ENCODE assay signal across 18 cellular contexts in genomic region chr2:158618859-158619490, GRCh38.
A peak's percentile ranks its signal among the peaks of the same experiment; 100 is the strongest.
DNase-seq lines count a peak whose midpoint lies in the region; ATAC-seq and TF ChIP-seq lines count a peak whose summit lies in the region.
"Had no signal": no experiment of that assay in that cellular context is flagged by ENCODE, and none has a peak within 500 bp of the region (broad histone marks: within the 10 kb centered on the region; RNA-seq: fewer than 3 reads in every experiment).

No MANE protein-coding gene starts in this region.

- H3F3A ChIP-seq in PC-9 (ENCODE audit: insufficient read depth, low read depth) = peaks cover 5% of the 10 kb centered on the region; the same call in 1 of the 2 replicates

- no peaks in the 10 kb centered on the region for H4K20me1 ChIP-seq in PC-9 (ENCODE audit: insufficient read depth)
- no peaks in the 10 kb centered on the region for H4K20me1 ChIP-seq in osteoblast (ENCODE audit: insufficient read depth, low read length)

- no peaks in the 10 kb centered on the region for H3K9me3 Mint-ChIP-seq in immature natural killer cell
- H3K9me3 Mint-ChIP-seq: activated CD4-positive, alpha-beta T cell treated with anti-CD3 and anti-CD28 coated beads, Interleukin-2, amount 10 ng/mL, durations not matched to agents 24 days and 14 days; activated T-cell treated with anti-CD3 and anti-CD28 coated beads, Interleukin-2, amount 50 U/mL, for 72 hours; CD14-positive monocyte; naive thymus-derived CD8-positive, alpha-beta T cell had no signal

- H3K4me3 ChIP-seq in PC-9 (no peak overlapping the region), fibroblast of mammary gland (ENCODE audit: control insufficient read depth, low read depth, low read length) (no peak overlapping the region), osteoblast (ENCODE audit: insufficient read depth, low read length) (no peak overlapping the region), left lung (no peak overlapping the region)
- H3K4me3 ChIP-seq: gastroesophageal sphincter had no signal

- H3K4me3 Mint-ChIP-seq in immature natural killer cell = no peak overlapping the region
- H3K4me3 Mint-ChIP-seq: activated CD4-positive, alpha-beta T cell treated with anti-CD3 and anti-CD28 coated beads, Interleukin-2, amount 10 ng/mL, durations not matched to agents 24 days and 14 days; activated T-cell treated with anti-CD3 and anti-CD28 coated beads, Interleukin-2, amount 50 U/mL, for 72 hours; CD14-positive monocyte; naive thymus-derived CD8-positive, alpha-beta T cell had no signal

- no peak overlapping the region for H3K4me2 ChIP-seq in PC-9
- H3K4me2 ChIP-seq in osteoblast (ENCODE audit: insufficient read depth, low read length) = no peak overlapping the region

- H3K79me2 ChIP-seq in PC-9 (ENCODE audit: low read depth) (no peaks in the 10 kb centered on the region), osteoblast (ENCODE audit: insufficient read depth, low read length) (no peaks in the 10 kb centered on the region)

- H3K36me3 Mint-ChIP-seq in immature natural killer cell = peaks cover 0 to 6% (median 5%) of the 10 kb centered on the region in 3 donors

- CTCF ChIA-PET in PC-9 (lab: Charles Lee) = interaction anchor here (1.0 kb wide), 1 partner anchor 161 kb away, joined by 5 read pairs; no protein-coding TSS in a partner anchor

- H3K27ac ChIP-seq in PC-9 (peak overlapping the region; percentile 58), osteoblast (ENCODE audit: low read depth, low read length) (peak overlapping the region; percentile 22), left lung (no peak overlapping the region)
- H3K27ac ChIP-seq: gastroesophageal sphincter had no signal

- H3K9me2 ChIP-seq in PC-9 (ENCODE audit: insufficient read depth) = no peaks in the 10 kb centered on the region

- no TSS peak for BruUV-seq in PC-9 (replicated peaks; lab: Mats Ljungman, UMichigan)

- TF ChIP-seq CTCF in PC-9 (conservative IDR thresholded peaks at IDR 0.05) (no peak), fibroblast of mammary gland (conservative IDR thresholded peaks at IDR 0.05; ENCODE audit: control insufficient read depth, insufficient read depth, low read depth, low read length) (no peak), osteoblast (IDR thresholded peaks at IDR 0.05; ENCODE audit: extremely low read depth, low read depth, low read length) (no peak), left lung (IDR thresholded peaks at IDR 0.05) (no peak)

- H3K27me3 Mint-ChIP-seq in immature natural killer cell (ENCODE audit: low read depth in 3 of 3) = no peaks in the 10 kb centered on the region
- H3K27me3 Mint-ChIP-seq: activated CD4-positive, alpha-beta T cell treated with anti-CD3 and anti-CD28 coated beads, Interleukin-2, amount 10 ng/mL, durations not matched to agents 24 days and 14 days; naive thymus-derived CD8-positive, alpha-beta T cell had no signal

- H3K27me3 ChIP-seq in PC-9 (ENCODE audit: insufficient read depth, low read depth) (no peaks in the 10 kb centered on the region), osteoblast (ENCODE audit: insufficient read depth, low read length) (no peaks in the 10 kb centered on the region), left lung (no peaks in the 10 kb centered on the region)
- H3K27me3 ChIP-seq: gastroesophageal sphincter had no signal

- intact Hi-C loops in PC-9 (cut with micrococcal nuclease; ENCODE audit: unreplicated experiment) (loop anchor here (5.0 kb wide), 1 partner anchor 162 kb away; the partner anchor contains the start of genes CCDC148 and PKP4), left lung (cut with DNase I) (no loop called here)

- DNase-seq in PC-9 (no peak), fibroblast of mammary gland (ENCODE audit: low read depth) (peak; percentile 11), osteoblast (ENCODE audit: insufficient read length, low spot score, missing footprints) (no peak), cerebellar nuclear complex (lab: John Stamatoyannopoulos, UW) (no peak), immature natural killer cell (no peak), SKM-1 (lab: John Stamatoyannopoulos, UW; ENCODE audit: unreplicated experiment) (no peak), left lung (no peak)
- DNase-seq: activated CD4-positive, alpha-beta T cell treated with anti-CD3 and anti-CD28 coated beads, Interleukin-2, amount 10 ng/mL, durations not matched to agents 24 days and 14 days; activated T-cell treated with anti-CD3 and anti-CD28 coated beads, Interleukin-2, amount 50 U/mL, for 72 hours; amniotic stem cell; kidney; naive thymus-derived CD8-positive, alpha-beta T cell; NCI-H1417 treated with DMSO at 0.1 percent for 48 hours; NCI-H524; substantia nigra had no signal

- H2AFZ ChIP-seq in PC-9 (no peak overlapping the region), osteoblast (ENCODE audit: low read length) (no peak overlapping the region)

- H3K9me3 ChIP-seq in PC-9 (ENCODE audit: insufficient read depth, low read depth) (no peaks in the 10 kb centered on the region), osteoblast (ENCODE audit: low read depth, low read length) (no peaks in the 10 kb centered on the region), left lung (no peaks in the 10 kb centered on the region)
- H3K9me3 ChIP-seq: gastroesophageal sphincter had no signal

- no peak overlapping the region for H3K27ac Mint-ChIP-seq in immature natural killer cell
- H3K27ac Mint-ChIP-seq: activated CD4-positive, alpha-beta T cell treated with anti-CD3 and anti-CD28 coated beads, Interleukin-2, amount 10 ng/mL, durations not matched to agents 24 days and 14 days; activated T-cell treated with anti-CD3 and anti-CD28 coated beads, Interleukin-2, amount 50 U/mL, for 72 hours; CD14-positive monocyte; naive thymus-derived CD8-positive, alpha-beta T cell had no signal

- POLR2A ChIA-PET in PC-9 (lab: Charles Lee; ENCODE audit: unreplicated experiment) = interaction anchor here (0.5 to 0.8 kb wide), 3 partner anchors 35 to 400 kb away, joined by 3 to 10 read pairs (median 8); no protein-coding TSS in a partner anchor

- no peaks in the 10 kb centered on the region for H3K4me1 Mint-ChIP-seq in immature natural killer cell
- H3K4me1 Mint-ChIP-seq: activated CD4-positive, alpha-beta T cell treated with anti-CD3 and anti-CD28 coated beads, Interleukin-2, amount 10 ng/mL, durations not matched to agents 24 days and 14 days; CD14-positive monocyte; naive thymus-derived CD8-positive, alpha-beta T cell had no signal

- H3K4me1 ChIP-seq in PC-9 (replicated peaks; ENCODE audit: insufficient read depth) (peaks cover 11% of the 10 kb centered on the region), osteoblast (ENCODE audit: insufficient read depth, low read length) (peaks cover 7% of the 10 kb centered on the region), left lung (peaks cover 0 to 4% of the 10 kb centered on the region in 2 donors)
- H3K4me1 ChIP-seq: gastroesophageal sphincter had no signal

- H3K36me3 ChIP-seq in PC-9 (ENCODE audit: low read depth) (no peaks in the 10 kb centered on the region; the same call in 1 of the 2 replicates), osteoblast (ENCODE audit: insufficient read depth, low read length) (peaks cover 20% of the 10 kb centered on the region), left lung (peaks cover 0 to 35% of the 10 kb centered on the region in 2 donors)

- ATAC-seq in GM18868 (IDR thresholded peaks at IDR 0.05; ENCODE audit: unreplicated experiment) (peak; percentile 7), left lung (no peak)
- ATAC-seq: activated T-cell treated with anti-CD3 and anti-CD28 coated beads, Interleukin-2, amount 50 U/mL, for 72 hours; gastroesophageal sphincter; naive thymus-derived CD8-positive, alpha-beta T cell had no signal

Comparison
In these comparisons a context has a peak if more than half of its experiments do, and no peak if none do; other contexts are left out.
1. H3K27ac ChIP-seq: peak in PC-9 (single experiment) and osteoblast (single experiment); none in left lung (0 of 2).